In the genomic region with DNA sequence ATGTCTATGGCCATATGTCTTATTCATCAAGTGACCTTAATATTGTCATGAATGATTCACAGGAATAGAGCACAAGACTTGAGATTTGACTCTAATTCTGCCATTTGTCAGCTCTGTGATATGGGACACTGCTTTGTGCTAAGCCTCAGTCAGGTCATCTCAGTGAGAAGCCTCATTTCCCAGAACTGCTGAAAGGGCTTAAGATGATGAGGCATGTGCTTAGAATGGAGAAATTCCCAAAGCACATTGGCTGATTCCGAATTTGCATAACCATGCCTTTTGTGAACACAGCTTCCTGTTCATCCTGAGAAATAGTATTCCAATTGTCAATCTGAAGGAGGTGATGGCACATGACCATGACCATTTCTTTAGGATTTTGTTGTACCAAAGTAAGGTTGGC, we compare ENCODE assay signal across 27 cellular contexts.
"Had no signal": no experiment of that assay in that cellular context is flagged by ENCODE, and none has a peak within 500 bp of the region (broad histone marks: within the 10 kb centered on the region; RNA-seq: fewer than 3 reads in every experiment).

No MANE protein-coding gene starts in this region.

- H3K79me2 ChIP-seq: parathyroid adenoma had no signal

- H3K27ac ChIP-seq: gastrocnemius medialis, heart right ventricle, parathyroid adenoma, psoas muscle, right lobe of liver, spleen, testis, tibial nerve, upper lobe of right lung had no signal

- H3K36me3 Mint-ChIP-seq: stimulated activated naive B cell treated with anti-CD40 and anti-IgM and Interleukin-4, amounts not matched to agents 10 μg/mL and 1 μg/mL and 100 μg/mL, for 72 hours had no signal

- H3K9ac ChIP-seq: parathyroid adenoma had no signal

- H3K4me3 Mint-ChIP-seq: nephron; stimulated activated naive B cell treated with anti-CD40 and anti-IgM and Interleukin-4, amounts not matched to agents 10 μg/mL and 1 μg/mL and 100 μg/mL, for 72 hours; stimulated activated naive CD8-positive, alpha-beta T cell treated with anti-CD3 and anti-CD28 coated beads, Interleukin-15, amount 100 ng/mL, for 72 hours had no signal

- H2AFZ ChIP-seq: parathyroid adenoma had no signal

- FAIRE-seq: endometrium, kidney had no signal

- H3K27ac Mint-ChIP-seq: nephron; stimulated activated naive B cell treated with anti-CD40 and anti-IgM and Interleukin-4, amounts not matched to agents 10 μg/mL and 1 μg/mL and 100 μg/mL, for 72 hours; stimulated activated naive CD8-positive, alpha-beta T cell treated with anti-CD3 and anti-CD28 coated beads, Interleukin-15, amount 100 ng/mL, for 72 hours had no signal

- H3K36me3 ChIP-seq: gastrocnemius medialis, heart right ventricle, right lobe of liver, spleen, tibial nerve, upper lobe of right lung had no signal

- H3K4me1 Mint-ChIP-seq: stimulated activated naive B cell treated with anti-CD40 and anti-IgM and Interleukin-4, amounts not matched to agents 10 μg/mL and 1 μg/mL and 100 μg/mL, for 72 hours; stimulated activated naive CD8-positive, alpha-beta T cell treated with anti-CD3 and anti-CD28 coated beads, Interleukin-15, amount 100 ng/mL, for 72 hours had no signal

- H3K4me1 ChIP-seq: gastrocnemius medialis, heart right ventricle, parathyroid adenoma, psoas muscle, right lobe of liver, spleen, testis, tibial nerve, upper lobe of right lung had no signal

- H3K27me3 Mint-ChIP-seq: stimulated activated naive B cell treated with anti-CD40 and anti-IgM and Interleukin-4, amounts not matched to agents 10 μg/mL and 1 μg/mL and 100 μg/mL, for 72 hours had no signal

- DNase-seq: effector memory CD4-positive, alpha-beta T cell; gastrocnemius medialis; heart right ventricle; hypothalamus; kidney; left colon; left ventricle myocardium superior; mesenchymal stem cell; midbrain; occipital lobe; psoas muscle; retina; right lobe of liver; spleen; stimulated activated CD4-positive, alpha-beta T cell treated with anti-CD3 and anti-CD28 coated beads, Interleukin-15, amount 100 ng/mL, for 24 hours; stimulated activated CD4-positive, alpha-beta T cell treated with anti-CD3 and anti-CD28 coated beads, Interleukin-1b, Interleukin-23, amount 100 ng/mL, for 48 hours; stimulated activated CD4-positive, alpha-beta T cell treated with anti-CD3 and anti-CD28 coated beads, Interleukin-4, amount 100 ng/mL, for 24 hours; stimulated activated naive B cell treated with anti-CD40 and anti-IgM and Interleukin-4, amounts not matched to agents 10 μg/mL and 1 μg/mL and 100 μg/mL, for 72 hours; stimulated activated naive CD8-positive, alpha-beta T cell treated with anti-CD3 and anti-CD28 coated beads, Interleukin-15, amount 100 ng/mL, for 72 hours; testis; upper lobe of right lung had no signal

- H3K9me3 ChIP-seq: gastrocnemius medialis, heart right ventricle, psoas muscle, right lobe of liver, spleen, testis, tibial nerve, upper lobe of right lung had no signal

- H3K9me3 Mint-ChIP-seq: nephron; stimulated activated naive CD8-positive, alpha-beta T cell treated with anti-CD3 and anti-CD28 coated beads, Interleukin-15, amount 100 ng/mL, for 72 hours had no signal

- H3K27me3 ChIP-seq: gastrocnemius medialis, right lobe of liver, spleen, testis, tibial nerve, upper lobe of right lung had no signal

- H3K4me3 ChIP-seq: gastrocnemius medialis, heart right ventricle, lung, psoas muscle, right lobe of liver, spleen, testis, tibial nerve, upper lobe of right lung had no signal

- ATAC-seq: esophagus mucosa; gastrocnemius medialis; heart right ventricle; left colon; left ventricle myocardium superior; psoas muscle; right lobe of liver; stimulated activated naive B cell treated with anti-CD40 and anti-IgM and Interleukin-4, amounts not matched to agents 10 μg/mL and 1 μg/mL and 100 μg/mL, for 72 hours; stimulated activated naive CD8-positive, alpha-beta T cell treated with anti-CD3 and anti-CD28 coated beads, Interleukin-15, amount 100 ng/mL, for 72 hours; upper lobe of right lung had no signal
